In genomic region chr15:32990071-32990470, GRCh38 we compare ENCODE assay signal across 6 cellular contexts.
"Had no signal": no experiment of that assay in that cellular context is flagged by ENCODE, and none has a peak within 500 bp of the region (broad histone marks: within the 10 kb centered on the region; RNA-seq: fewer than 3 reads in every experiment).

No MANE protein-coding gene starts in this region.

- H2AFZ ChIP-seq: GM23338 had no signal

- H3K4me2 ChIP-seq: GM23338 had no signal

- FAIRE-seq: H1, HTR-8/SVneo had no signal

- H3K27me3 Mint-ChIP-seq: IgD-negative memory B cell had no signal

- H3K4me3 Mint-ChIP-seq: GM23338, H9, IgD-negative memory B cell had no signal

- H3K36me3 Mint-ChIP-seq: IgD-negative memory B cell had no signal

- DNase-seq: H9, HCEC 1CT had no signal

- H3K9me3 Mint-ChIP-seq: GM23338, H9, IgD-negative memory B cell had no signal

- H3K4me3 ChIP-seq: GM23338 had no signal

- H3K27ac Mint-ChIP-seq: GM23338, H9, IgD-negative memory B cell had no signal

- H3K4me1 Mint-ChIP-seq: IgD-negative memory B cell had no signal
